Comparison of ENCODE assay signal across 8 cellular contexts in the genomic region with DNA sequence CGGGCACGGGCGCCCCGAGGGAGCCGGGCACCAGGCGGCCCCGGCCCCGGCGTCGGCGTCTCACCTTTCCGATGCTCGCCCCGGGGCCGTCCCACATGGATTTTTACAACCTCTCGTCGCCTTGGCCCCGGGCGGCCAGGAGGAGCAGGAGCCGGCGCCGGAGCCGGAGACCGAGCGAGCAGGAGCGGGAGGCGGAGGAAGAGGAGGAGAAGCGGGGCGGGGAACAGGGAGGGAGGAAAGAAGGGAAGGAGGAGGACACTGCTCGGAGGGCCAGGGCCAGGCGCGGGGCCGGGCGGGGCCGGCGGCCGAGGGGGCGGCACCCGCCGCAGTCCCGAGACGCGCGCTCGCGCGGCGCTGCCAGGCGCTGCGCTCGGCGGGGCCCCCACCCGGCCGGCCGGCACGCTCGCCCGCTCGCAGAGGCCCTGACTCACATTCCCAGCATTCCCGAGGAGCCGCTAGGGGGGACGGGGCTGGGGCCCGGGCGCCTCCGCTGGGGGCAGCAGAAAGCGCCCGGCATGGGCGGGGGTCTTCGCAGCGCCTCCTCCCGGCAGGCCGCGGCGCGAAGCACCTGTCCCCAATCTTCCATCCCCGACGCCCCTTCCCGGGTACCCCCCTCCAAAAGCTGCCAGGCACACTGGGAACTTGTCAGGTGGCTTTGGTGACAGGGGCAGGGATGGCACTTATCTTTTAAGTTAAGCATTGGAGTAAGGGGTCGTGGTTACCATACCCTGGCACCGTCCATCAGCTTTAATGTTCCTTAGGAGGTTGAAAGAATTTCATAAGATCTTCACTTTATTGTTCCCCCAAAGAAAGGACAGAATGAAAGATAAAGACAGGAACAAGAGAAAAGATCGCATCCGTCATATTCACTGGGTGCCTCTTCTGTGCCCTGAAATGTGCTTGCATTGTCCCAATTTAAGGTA. TPM values are rescaled to one million over a fixed set of nuclear protein-coding genes. Genes with fewer than 3 reads are reported as not detected.
DNase-seq lines count a peak whose midpoint lies in the region; ATAC-seq and TF ChIP-seq lines count a peak whose summit lies in the region.

Gene ERC2 (minus strand): TSS at position 284 of the 923 bp plus-strand sequence.

- CTCF ChIA-PET in Calu3 (lab: Charles Lee) = interaction anchor here (0.6 kb wide), 1 partner anchor 384 kb away, joined by 9 read pairs; no protein-coding TSS in a partner anchor

- no peaks in the 10 kb centered on the region for H3K4me1 Mint-ChIP-seq in Calu3 (ENCODE audit: low read depth, unreplicated experiment)

- H3K9me3 Mint-ChIP-seq in Calu3 (ENCODE audit: low read depth, unreplicated experiment) = no peaks in the 10 kb centered on the region

- no peak within 1 kb of the TSS for H3K27ac Mint-ChIP-seq in Calu3 (ENCODE audit: unreplicated experiment)

- no peaks in the 10 kb centered on the region for H3K9me3 ChIP-seq in psoas muscle

- H3K27me3 Mint-ChIP-seq in Calu3 (ENCODE audit: unreplicated experiment) = peaks cover 76% of the 10 kb centered on the region

- H3K36me3 Mint-ChIP-seq in Calu3 (ENCODE audit: insufficient read depth, unreplicated experiment) = no peaks in the 10 kb centered on the region

- no peak within 1 kb of the TSS for H3K27ac ChIP-seq in psoas muscle

- TF ChIP-seq CTCF in Calu3 (IDR thresholded peaks at IDR 0.05; ENCODE audit: unreplicated experiment) (peak; percentile 17), psoas muscle (IDR thresholded peaks at IDR 0.05) (no peak)

- H3K4me1 ChIP-seq in psoas muscle = no peaks in the 10 kb centered on the region

- 3 to 6% (median 4%) methylated on average over 40 to 82 of the region's 82 CpGs for WGBS in psoas muscle, 3 donors

- H3K36me3 ChIP-seq in psoas muscle (ENCODE audit: insufficient read depth in 1 of 2, low read depth in 1 of 2) = no peaks in the 10 kb centered on the region

- intact Hi-C loops in Calu3 (cut with micrococcal nuclease; ENCODE audit: unreplicated experiment) = no loop called here
- intact Hi-C loops in psoas muscle (cut with DNase I) = no loop called here

- ATAC-seq in psoas muscle (peak in 3 of 4 donors; percentile 23 to 59 (median 46)), GM18520 (IDR thresholded peaks at IDR 0.05; ENCODE audit: unreplicated experiment) (no peak), GM18873 (IDR thresholded peaks at IDR 0.05; ENCODE audit: low FRiP score, unreplicated experiment) (no peak)
- ATAC-seq in activated CD4-positive, CD25-positive, alpha-beta regulatory T cell treated with anti-CD3 and anti-CD28 coated beads, Interleukin-2, amount 50 U/mL, for 24 hours = no peak

- H3K4me3 Mint-ChIP-seq in Calu3 (ENCODE audit: low read depth, unreplicated experiment) = peak within 1 kb of the TSS; percentile 62

- DNase-seq in Calu3 (peak; percentile 66), NCI-H1092 treated with DMSO at 0.1 percent for 48 hours (lab: John Stamatoyannopoulos, UW) (peak; percentile 58), amniotic epithelial cell (ENCODE audit: low read depth) (peak; percentile 27), hepatic stellate cell (ENCODE audit: low spot score) (peak; percentile 7), psoas muscle (peak; percentile 30 to 53)

- BruUV-seq in Calu3 (replicated peaks; lab: Mats Ljungman, UMichigan) = no TSS peak

- H3K4me3 ChIP-seq in psoas muscle = peak within 1 kb of the TSS; percentile 62

- H3K27me3 ChIP-seq in psoas muscle (ENCODE audit: insufficient read depth in 3 of 3, low read length in 2 of 3) = peaks cover 3 to 63% (median 6%) of the 10 kb centered on the region in 3 donors

RNA-seq across cellular contexts. Expression of gene ERC2, which starts in this region (rescaled TPM):
- total RNA-seq in Calu3 (2022) (0.73 and 1.3 TPM in 2 replicates), psoas muscle (under 1 TPM in 1 of 4 donors, not detected in 3; 0.15 TPM)
- polyA plus RNA-seq in psoas muscle = under 1 TPM in 1 of 3 donors, not detected in 2; 0.04 TPM

Comparison
In these comparisons a context has a peak if more than half of its experiments do, and no peak if none do; other contexts are left out.
1. Peak in DNase-seq, ATAC-seq and H3K4me3 ChIP-seq in psoas muscle; RNA of the gene not detected or under 1 TPM.
2. DNase-seq: peak in every context shown above with its lines; median percentile 66 in Calu3; 58 in NCI-H1092 treated with DMSO at 0.1 percent for 48 hours; 42 in psoas muscle; 27 in amniotic epithelial cell; 7 in hepatic stellate cell.